In genomic region chr4:108171541-108172230, GRCh38 we compare ENCODE assay signal across 8 cellular contexts. TPM values are rescaled to one million over a fixed set of nuclear protein-coding genes. Genes with fewer than 3 reads are reported as not detected.
DNase-seq lines count a peak whose midpoint lies in the region; ATAC-seq and TF ChIP-seq lines count a peak whose summit lies in the region.

No MANE protein-coding gene starts in this region.

- no peak for TF ChIP-seq CTCF in CD4-positive, alpha-beta T cell (IDR thresholded peaks at IDR 0.05)

- peaks cover 12 to 22% of the 10 kb centered on the region in 2 experiments for H3K4me1 ChIP-seq in trophoblast cell (ENCODE audit: control insufficient read depth in 1 of 2, insufficient read depth in 2 of 2, low read length in 2 of 2)

- H3K9ac ChIP-seq in trophoblast cell (ENCODE audit: low read length), result peak overlapping the region; percentile 51

- no peaks in the 10 kb centered on the region for H3K9me3 Mint-ChIP-seq in CD4-positive, alpha-beta T cell

- ATAC-seq in CD4-positive, alpha-beta T cell (ENCODE audit: poor library complexity), result peak; percentile 50
- ATAC-seq in T-helper 17 cell (peak; percentile 41), GM18907 (IDR thresholded peaks at IDR 0.05; ENCODE audit: unreplicated experiment) (no peak), GM18868 (IDR thresholded peaks at IDR 0.05; ENCODE audit: unreplicated experiment) (no peak)

- H2BK120ac ChIP-seq in trophoblast cell (ENCODE audit: insufficient read depth, low read length, poor library complexity), result peak overlapping the region; percentile 36

- peaks cover 11% of the 10 kb centered on the region for H3K27me3 ChIP-seq in CD4-positive, alpha-beta T cell (ENCODE audit: control insufficient read depth, insufficient read depth, low read length)
- H3K27me3 ChIP-seq in trophoblast cell (ENCODE audit: insufficient read depth, low read length), result peaks cover 53% of the 10 kb centered on the region

- DNase-seq in CD4-positive, alpha-beta T cell, result peak; percentile 37 to 78 (median 58)
- DNase-seq in T-helper 17 cell (peak in 2 of 3 donors; percentile 15 to 54), trophoblast cell (no peak), caudate nucleus (lab: John Stamatoyannopoulos, UW) (no peak), NCI-H345 (lab: John Stamatoyannopoulos, UW) (no peak)
- DNase-seq in central memory CD4-positive, alpha-beta T cell, result peak; percentile 77

- H2BK5ac ChIP-seq in trophoblast cell (ENCODE audit: low read depth, low read length, poor library complexity), result peak overlapping the region; percentile 16

- peak overlapping the region; percentile 4 for H3K4ac ChIP-seq in trophoblast cell (ENCODE audit: low read depth, low read length)

- H3K36me3 Mint-ChIP-seq in CD4-positive, alpha-beta T cell (ENCODE audit: low read depth), result peaks cover 59% of the 10 kb centered on the region
- H3K36me3 Mint-ChIP-seq in T-helper 17 cell (ENCODE audit: low read depth), result peaks cover 5% of the 10 kb centered on the region

- peak overlapping the region; percentile 98 for H3K4me2 ChIP-seq in trophoblast cell (ENCODE audit: low read length)

- peak overlapping the region; percentile 30 for H2AK5ac ChIP-seq in trophoblast cell (ENCODE audit: low read length)

- peaks cover 8% of the 10 kb centered on the region for H3K79me2 ChIP-seq in trophoblast cell (ENCODE audit: control insufficient read depth, insufficient read depth, low read length, poor library complexity)

- peak overlapping the region; percentile 45 for H3K4me3 ChIP-seq in trophoblast cell (ENCODE audit: low read depth, low read length)

- peak overlapping the region; percentile 88 for H3K27ac Mint-ChIP-seq in CD4-positive, alpha-beta T cell
- peak overlapping the region; percentile 97 for H3K27ac Mint-ChIP-seq in T-helper 17 cell

- H2BK12ac ChIP-seq in trophoblast cell (ENCODE audit: low read length), result peak overlapping the region; percentile 15

- H3K18ac ChIP-seq in trophoblast cell (ENCODE audit: low read length), result no peak overlapping the region

- POLR2A ChIA-PET in CD4-positive, alpha-beta T cell (lab: Charles Lee), result interaction anchor here (0.7 to 10.5 kb wide), 26 partner anchors 8 to 449 kb away, joined by 3 to 148 read pairs (median 6); partner anchors contain the start of gene RPL34

- no peak overlapping the region for H2AFZ ChIP-seq in trophoblast cell (ENCODE audit: insufficient read depth, low read length, poor library complexity)

- no peaks in the 10 kb centered on the region for H3K36me3 ChIP-seq in trophoblast cell (ENCODE audit: control insufficient read depth in 1 of 2, insufficient read depth in 2 of 2, low read length in 2 of 2)

- H3K4me3 Mint-ChIP-seq in CD4-positive, alpha-beta T cell, result peak overlapping the region; percentile 98
- peak overlapping the region; percentile 98 for H3K4me3 Mint-ChIP-seq in T-helper 17 cell

- peak overlapping the region; percentile 39 for H3K14ac ChIP-seq in trophoblast cell (ENCODE audit: low read length)

- no peaks in the 10 kb centered on the region for H3K9me3 ChIP-seq in CD4-positive, alpha-beta T cell (ENCODE audit: control insufficient read depth, low read length)
- H3K9me3 ChIP-seq in T-helper 17 cell (ENCODE audit: control insufficient read depth, low read length, poor library complexity, severe bottlenecking) (no peaks in the 10 kb centered on the region), trophoblast cell (ENCODE audit: insufficient read depth, low read depth, low read length) (peaks cover 2% of the 10 kb centered on the region)

- intact Hi-C loops in CD4-positive, alpha-beta T cell (cut with DNase I, micrococcal nuclease), result loop anchor here (2.0 to 5.0 kb wide), 5 partner anchors 141 to 401 kb away; no protein-coding TSS in a partner anchor

- WGBS in trophoblast cell (ENCODE audit: extremely low coverage, insufficient coverage, insufficient read length), result no CpG with 5 or more reads among the region's 42 CpGs

- H4K8ac ChIP-seq in trophoblast cell (ENCODE audit: low read depth, low read length), result peak overlapping the region; percentile 81

- peaks cover 9% of the 10 kb centered on the region for H3K27me3 Mint-ChIP-seq in CD4-positive, alpha-beta T cell
- peaks cover 29% of the 10 kb centered on the region for H3K27me3 Mint-ChIP-seq in T-helper 17 cell

- peaks cover 58% of the 10 kb centered on the region for H3K4me1 Mint-ChIP-seq in CD4-positive, alpha-beta T cell (ENCODE audit: low read depth)
- peaks cover 41% of the 10 kb centered on the region for H3K4me1 Mint-ChIP-seq in T-helper 17 cell

- H4K12ac ChIP-seq in trophoblast cell (ENCODE audit: low read depth, low read length), result peak overlapping the region; percentile 26

- peak overlapping the region; percentile 89 for H4K91ac ChIP-seq in trophoblast cell (ENCODE audit: low read depth, low read length)

- H3K79me1 ChIP-seq in trophoblast cell (ENCODE audit: low read length), result peaks cover 21% of the 10 kb centered on the region

- CTCF ChIA-PET in CD4-positive, alpha-beta T cell (lab: Charles Lee), result interaction anchor here (0.5 to 1.9 kb wide), 13 partner anchors 10 to 416 kb away, joined by 3 to 17 read pairs (median 3); no protein-coding TSS in a partner anchor

- peak overlapping the region; percentile 91 for H3K27ac ChIP-seq in CD4-positive, alpha-beta T cell (ENCODE audit: low read depth, low read length)
- H3K27ac ChIP-seq in trophoblast cell (ENCODE audit: low read depth, low read length) (no peak overlapping the region), caudate nucleus (ENCODE audit: low read depth, low read length) (no peak overlapping the region)

- H3K23ac ChIP-seq in trophoblast cell (ENCODE audit: low read length), result no peak overlapping the region

RNA-seq across cellular contexts. Expression of gene LEF1, which starts 3.0 kb away (rescaled TPM):
- 100 to 1,000 TPM; 409 to 438 TPM for total RNA-seq in CD4-positive, alpha-beta T cell
- total RNA-seq in T-helper 17 cell, result 100 to 1,000 TPM; 236 to 319 TPM
- 15.9 and 18.3 TPM in 2 replicates for polyA plus RNA-seq in trophoblast cell (2013)

Comparison
In these comparisons a context has a peak if more than half of its experiments do, and no peak if none do; other contexts are left out.
1. ATAC-seq: peak in CD4-positive, alpha-beta T cell (single experiment) and T-helper 17 cell (single experiment); none in GM18907 (single experiment) and GM18868 (single experiment).
2. DNase-seq: peak in CD4-positive, alpha-beta T cell (10 of 10), T-helper 17 cell (2 of 3) and central memory CD4-positive, alpha-beta T cell (single experiment); none in trophoblast cell (0 of 2), caudate nucleus (0 of 61) and NCI-H345 (single experiment).